ENCODE assay signal across 19 cellular contexts in genomic region chr20:50331469-50332251, GRCh38.
DNase-seq lines count a peak whose midpoint lies in the region; ATAC-seq, FAIRE-seq and TF ChIP-seq lines count a peak whose summit lies in the region.
"Had no signal": no experiment of that assay in that cellular context is flagged by ENCODE, and none has a peak within 500 bp of the region (broad histone marks: within the 10 kb centered on the region; RNA-seq: fewer than 3 reads in every experiment).

No MANE protein-coding gene starts in this region.

- ATAC-seq in HG03095 (IDR thresholded peaks at IDR 0.05; ENCODE audit: unreplicated experiment) = no peak
- ATAC-seq: activated CD8-positive, alpha-beta T cell treated with anti-CD3 and anti-CD28 coated beads, Interleukin-2, amount 10 ng/mL, durations not matched to agents 7 days and 5 days; activated T-cell treated with anti-CD3 and anti-CD28 coated beads, Interleukin-2, amount 50 U/mL, for 72 hours had no signal

- peak overlapping the region in 1 of 2 experiments; percentile 15 for H3K4ac ChIP-seq in mesenchymal stem cell (ENCODE audit: low read depth in 1 of 2, low read length in 2 of 2)

- H3K36me3 ChIP-seq in bronchial epithelial cell (ENCODE audit: control insufficient read depth, insufficient read depth, low read length) (no peaks in the 10 kb centered on the region), mesenchymal stem cell (ENCODE audit: control insufficient read depth in 1 of 2, insufficient read depth in 2 of 2, low read depth in 1 of 2, low read length in 2 of 2) (no peaks in the 10 kb centered on the region), thyroid gland (no peaks in the 10 kb centered on the region)
- H3K36me3 ChIP-seq: BLaER1, SJCRH30, tibial nerve had no signal

- H4K8ac ChIP-seq in mesenchymal stem cell (ENCODE audit: low read length) = no peak overlapping the region

- no peak overlapping the region for H3K4me3 ChIP-seq in bronchial epithelial cell (ENCODE audit: low read depth, low read length)
- no peak overlapping the region for H3K4me3 ChIP-seq in mesenchymal stem cell (ENCODE audit: insufficient read depth in 1 of 2, low read depth in 1 of 2, low read length in 2 of 2)
- no peak overlapping the region for H3K4me3 ChIP-seq in thyroid gland (replicated peaks in 1 of 3)
- H3K4me3 ChIP-seq: BLaER1, dorsolateral prefrontal cortex, SJCRH30, tibial nerve had no signal

- no peak overlapping the region for H3K4me2 ChIP-seq in mesenchymal stem cell (ENCODE audit: low read length, poor library complexity, severe bottlenecking)

- WGBS in mesenchymal stem cell = over 99% methylated on average over 8 of the region's 9 CpGs
- WGBS in thyroid gland, 2 donors = 69 to 77% methylated on average over 9 of the region's 9 CpGs

- H3K27me3 ChIP-seq in bronchial epithelial cell (ENCODE audit: control insufficient read depth, insufficient read depth, low read length) (no peaks in the 10 kb centered on the region), mesenchymal stem cell (ENCODE audit: control insufficient read depth in 1 of 2, insufficient read depth in 1 of 2, low read length in 2 of 2) (no peaks in the 10 kb centered on the region), thyroid gland (no peaks in the 10 kb centered on the region)
- H3K27me3 ChIP-seq: BLaER1, SJCRH30, tibial nerve had no signal

- H2BK12ac ChIP-seq in mesenchymal stem cell (ENCODE audit: low read length in 2 of 2) = no peak overlapping the region

- intact Hi-C loops in thyroid gland (cut with DNase I) = no loop called here

- no peak overlapping the region for H3K18ac ChIP-seq in mesenchymal stem cell (ENCODE audit: low read depth in 1 of 2, low read length in 2 of 2)

- no peak overlapping the region for H2BK5ac ChIP-seq in mesenchymal stem cell (ENCODE audit: low read depth, low read length, poor library complexity, severe bottlenecking)

- no peak overlapping the region for H3K9ac ChIP-seq in mesenchymal stem cell (ENCODE audit: low read length)
- H3K9ac ChIP-seq: BLaER1 had no signal

- H3K27ac ChIP-seq in mesenchymal stem cell (ENCODE audit: low read length, poor library complexity, severe bottlenecking) (no peak overlapping the region), thyroid gland (peak overlapping the region; percentile 76 to 87 (median 87)), caudate nucleus (ENCODE audit: low read depth, low read length) (no peak overlapping the region)
- H3K27ac ChIP-seq: BLaER1, dorsolateral prefrontal cortex, SJCRH30 had no signal

- no peaks in the 10 kb centered on the region for H3K79me1 ChIP-seq in mesenchymal stem cell (replicated peaks; ENCODE audit: low read length, poor library complexity, severe bottlenecking)

- peak in 1 of 2 donors; percentile 52 for TF ChIP-seq POLR2A in thyroid gland (IDR thresholded peaks at IDR 0.05)

- H3K23ac ChIP-seq in mesenchymal stem cell (ENCODE audit: low read length in 2 of 2) = no peak overlapping the region

- H3K9me3 ChIP-seq in mesenchymal stem cell (ENCODE audit: control insufficient read depth, low read length) = no peaks in the 10 kb centered on the region
- H3K9me3 ChIP-seq in thyroid gland = no peaks in the 10 kb centered on the region
- H3K9me3 ChIP-seq: tibial nerve had no signal

- TF ChIP-seq CTCF in bronchial epithelial cell (IDR thresholded peaks at IDR 0.05; ENCODE audit: insufficient read depth, low read length, severe bottlenecking) (no peak), thyroid gland (IDR thresholded peaks at IDR 0.05) (no peak)

- H3K4me1 ChIP-seq in mesenchymal stem cell (ENCODE audit: control insufficient read depth, insufficient read depth, low read depth, low read length) (peaks cover 3% of the 10 kb centered on the region), thyroid gland (peaks cover 30 to 56% of the 10 kb centered on the region in 2 donors)

- no peak overlapping the region for H4K91ac ChIP-seq in mesenchymal stem cell (ENCODE audit: low read length)

- no peak overlapping the region for H3K14ac ChIP-seq in mesenchymal stem cell (ENCODE audit: low read length in 2 of 2)

- no peak overlapping the region for H2AK5ac ChIP-seq in mesenchymal stem cell (ENCODE audit: low read length, severe bottlenecking)

- peak overlapping the region; percentile 30 for H2BK15ac ChIP-seq in mesenchymal stem cell (ENCODE audit: low read depth, poor library complexity, severe bottlenecking)

- DNase-seq in NCI-H2196 (lab: John Stamatoyannopoulos, UW; ENCODE audit: unreplicated experiment) (peak; percentile 35), NCI-H2196 treated with DMSO at 0.1 percent for 48 hours (lab: John Stamatoyannopoulos, UW; ENCODE audit: unreplicated experiment) (no peak), bronchial epithelial cell (ENCODE audit: low read depth) (peak; percentile 35), mesenchymal stem cell (no peak), thyroid gland (peak; percentile 94), caudate nucleus (lab: John Stamatoyannopoulos, UW) (no peak), NCI-H2227 treated with DMSO at 0.1 percent for 48 hours (lab: John Stamatoyannopoulos, UW) (no peak)
- DNase-seq: 8988T; activated CD4-positive, CD25-positive, alpha-beta regulatory T cell; activated CD8-positive, alpha-beta T cell treated with anti-CD3 and anti-CD28 coated beads, Interleukin-2, amount 10 ng/mL, durations not matched to agents 7 days and 5 days; activated naive CD8-positive, alpha-beta T cell treated with anti-CD3 and anti-CD28 coated beads, Interleukin-2, amount 10 ng/mL, durations not matched to agents 7 days and 5 days; activated T-cell treated with anti-CD3 and anti-CD28 coated beads, Interleukin-2, amount 50 U/mL, for 72 hours; dorsolateral prefrontal cortex; immature natural killer cell; NCI-H1436 had no signal

- no peak overlapping the region for H2AFZ ChIP-seq in mesenchymal stem cell (ENCODE audit: low read depth, low read length)

- no peak overlapping the region for H2BK120ac ChIP-seq in mesenchymal stem cell (ENCODE audit: low read depth, low read length)

- FAIRE-seq in bronchial epithelial cell (lab: Jason Lieb, UNC) = no peak

Comparison
In these comparisons a context has a peak if more than half of its experiments do, and no peak if none do; other contexts are left out.
1. DNase-seq: peak in NCI-H2196 (single experiment), bronchial epithelial cell (single experiment) and thyroid gland (2 of 2); none in NCI-H2196 treated with DMSO at 0.1 percent for 48 hours (single experiment), mesenchymal stem cell (single experiment), caudate nucleus (0 of 61) and NCI-H2227 treated with DMSO at 0.1 percent for 48 hours (single experiment).
2. H3K27ac ChIP-seq: peak in thyroid gland (3 of 3); none in mesenchymal stem cell (single experiment) and caudate nucleus (single experiment).